8 cellular contexts compared by ENCODE assay signal in genomic region chr20:63863798-63864544, GRCh38. TPM values are rescaled to one million over a fixed set of nuclear protein-coding genes. Genes with fewer than 3 reads are reported as not detected.
DNase-seq lines count a peak whose midpoint lies in the region; ATAC-seq and TF ChIP-seq lines count a peak whose summit lies in the region.

No MANE protein-coding gene starts in this region.

- peak overlapping the region; percentile 25 for H3K9ac ChIP-seq in fibroblast of lung (ENCODE audit: insufficient read depth, low read length)

- H3K27me3 Mint-ChIP-seq in natural killer cell (ENCODE audit: low read depth in 2 of 2): no peaks in the 10 kb centered on the region

- H3K9me3 ChIP-seq in Panc1 (ENCODE audit: control insufficient read depth, insufficient read depth, low read depth, low read length) (no peaks in the 10 kb centered on the region), fibroblast of lung (ENCODE audit: control insufficient read depth, insufficient read depth, low read depth, low read length) (no peaks in the 10 kb centered on the region)

- peak overlapping the region; percentile 96 for H3K4me3 Mint-ChIP-seq in natural killer cell

- peaks cover 44% of the 10 kb centered on the region for H3K79me2 ChIP-seq in fibroblast of lung (ENCODE audit: control insufficient read depth, insufficient read depth, low read length)

- H3K4me3 ChIP-seq in Panc1 (ENCODE audit: low read depth in 2 of 2, low read length in 2 of 2) (peak overlapping the region; percentile 89 to 98), fibroblast of lung (replicated peaks in 1 of 4; ENCODE audit: control extremely low read depth in 1 of 4, insufficient read depth in 1 of 4, low read depth in 3 of 4, low read length in 4 of 4) (peak overlapping the region; percentile 84 to 97 (median 89))

- H3K27me3 ChIP-seq in Panc1 (ENCODE audit: control insufficient read depth, insufficient read depth, low read length) (no peaks in the 10 kb centered on the region), fibroblast of lung (ENCODE audit: control insufficient read depth, insufficient read depth, low read length) (no peaks in the 10 kb centered on the region)

- ATAC-seq in GM21360 (IDR thresholded peaks at IDR 0.05; ENCODE audit: unreplicated experiment) (peak; percentile 56), Panc1 (peak; percentile 50), natural killer cell (peak; percentile 70 to 85 (median 70))

- peak overlapping the region; percentile 6 for H2AFZ ChIP-seq in fibroblast of lung (ENCODE audit: low read length)

- H3K9me3 Mint-ChIP-seq in natural killer cell: no peaks in the 10 kb centered on the region

- no peaks in the 10 kb centered on the region for H3K36me3 Mint-ChIP-seq in natural killer cell

- in situ Hi-C loops in Panc1 (cut with HindIII; ENCODE audit: low pct_unique_long_range_greater_than_20kb, low sequenced_read_pairs): no loop called here

- peak overlapping the region; percentile 90 for H3K4me2 ChIP-seq in fibroblast of lung (ENCODE audit: extremely low read depth, insufficient read depth, low read length)

- H3K4me1 Mint-ChIP-seq in natural killer cell: peaks cover 26 to 38% of the 10 kb centered on the region in 2 donors

- H3K36me3 ChIP-seq in Panc1 (ENCODE audit: control insufficient read depth, insufficient read depth, low read length): peaks cover 3% of the 10 kb centered on the region; the same call in 1 of the 2 replicates
- peaks cover 18% of the 10 kb centered on the region for H3K36me3 ChIP-seq in fibroblast of lung (ENCODE audit: control insufficient read depth, insufficient read depth, low read length)

- intact Hi-C loops in Panc1 (cut with micrococcal nuclease; ENCODE audit: unreplicated experiment): no loop called here
- intact Hi-C loops in natural killer cell (cut with micrococcal nuclease): loop anchor here (2.0 kb wide), 1 partner anchor 325 kb away; no protein-coding TSS in a partner anchor

- POLR2A ChIA-PET in Panc1 (lab: Charles Lee): no interaction called here

- CTCF ChIA-PET in Panc1 (lab: Charles Lee): no interaction called here

- peak overlapping the region; percentile 84 for H3K27ac ChIP-seq in Panc1 (ENCODE audit: low read length)
- H3K27ac ChIP-seq in fibroblast of lung (ENCODE audit: insufficient read depth, low read length): peak overlapping the region; percentile 98

- no peaks in the 10 kb centered on the region for H4K20me1 ChIP-seq in fibroblast of lung (ENCODE audit: control insufficient read depth, extremely low read depth, insufficient read depth, low read length)

- H3K4me1 ChIP-seq in Panc1 (ENCODE audit: control insufficient read depth, insufficient read depth, low read length) (peaks cover 14% of the 10 kb centered on the region), fibroblast of lung (ENCODE audit: control insufficient read depth, extremely low read depth, insufficient read depth, low read length) (peaks cover 11% of the 10 kb centered on the region)

- peak; percentile 89 for DNase-seq in D341Med (ENCODE audit: low spot score)
- peak; percentile 93 for DNase-seq in HuH-7 (ENCODE audit: low spot score)
- DNase-seq in Panc1 (ENCODE audit: low read depth, low spot score): peak; percentile 54
- DNase-seq in activated T-helper 1 cell treated with Interleukin-2 at 50 U/mL for 16 hours (ENCODE audit: low read depth): peak; percentile 74
- DNase-seq in fibroblast of lung (ENCODE audit: low read depth in 2 of 2): peak; percentile 73 to 78
- peak; percentile 77 for DNase-seq in natural killer cell
- DNase-seq in stimulated activated naive CD4-positive, alpha-beta T cell (lab: John Stamatoyannopoulos, UW): peak; percentile 45 to 78 (median 71)

- TF ChIP-seq CTCF in Panc1 (IDR thresholded peaks at IDR 0.05): no peak; the same call in 1 of the 2 replicates
- TF ChIP-seq CTCF in fibroblast of lung (conservative IDR thresholded peaks at IDR 0.05 in 1 of 2, IDR thresholded peaks at IDR 0.05 in 1 of 2; ENCODE audit: low read depth in 1 of 2, low read length in 2 of 2): peak; percentile 57 to 67
- peak; percentile 68 for TF ChIP-seq CTCF in natural killer cell (IDR thresholded peaks at IDR 0.05)

- no TSS peak for BruUV-seq in Panc1 (replicated peaks; lab: Mats Ljungman, UMichigan)

- peak overlapping the region; percentile 91 to 95 for H3K27ac Mint-ChIP-seq in natural killer cell

RNA-seq across cellular contexts. Expression of gene TPD52L2, which starts 1.1 kb away (rescaled TPM):
- total RNA-seq in Panc1 (2021; ENCODE audit: unreplicated experiment) (113 TPM), fibroblast of lung (84.2 and 123 TPM in 2 replicates), natural killer cell (10 to 100 TPM; 36.8 to 47.2 (median 45.1) TPM)
- polyA plus RNA-seq in Panc1 (2012; ENCODE audit: insufficient read length): 128 TPM
- polyA plus RNA-seq in fibroblast of lung: 212 and 227 TPM in 2 replicates
- polyA plus RNA-seq in fibroblast of lung (2012): 165 and 182 TPM in 2 replicates
- polyA minus RNA-seq in fibroblast of lung (ENCODE audit: low replicate concordance): 169 and 179 TPM in 2 replicates

RNA-seq across cellular contexts. Expression of gene ABHD16B, which starts 2.7 kb away (rescaled TPM):
- total RNA-seq in Panc1 (2021; ENCODE audit: unreplicated experiment): not detected
- 2.2 TPM for polyA plus RNA-seq in Panc1 (2012; ENCODE audit: insufficient read length)
- total RNA-seq in fibroblast of lung: not detected in 2 replicates
- not detected in 2 replicates for polyA plus RNA-seq in fibroblast of lung
- not detected in 2 replicates for polyA plus RNA-seq in fibroblast of lung (2012)
- not detected in 2 replicates for polyA minus RNA-seq in fibroblast of lung (ENCODE audit: low replicate concordance)
- not detected for total RNA-seq in natural killer cell

RNA-seq across cellular contexts. Expression of gene DNAJC5, which starts 31.0 kb away (rescaled TPM):
- total RNA-seq in Panc1 (2021; ENCODE audit: unreplicated experiment) (59.5 TPM), fibroblast of lung (35.7 and 48.9 TPM in 2 replicates), natural killer cell (10 to 100 TPM; 27.5 to 45.1 (median 42.8) TPM)
- 53.2 TPM for polyA plus RNA-seq in Panc1 (2012; ENCODE audit: insufficient read length)
- 29.2 and 29.6 TPM in 2 replicates for polyA plus RNA-seq in fibroblast of lung
- polyA plus RNA-seq in fibroblast of lung (2012): 36.3 and 40.0 TPM in 2 replicates
- polyA minus RNA-seq in fibroblast of lung (ENCODE audit: low replicate concordance): 72.3 and 78.4 TPM in 2 replicates

RNA-seq across cellular contexts. Expression of gene ZBTB46, which starts 32.9 kb away (rescaled TPM):
- total RNA-seq in Panc1 (2021; ENCODE audit: unreplicated experiment) (15.2 TPM), fibroblast of lung (2.8 and 4.5 TPM in 2 replicates), natural killer cell (1 to 10 TPM; 1.1 TPM)
- polyA plus RNA-seq in Panc1 (2012; ENCODE audit: insufficient read length): 8.3 TPM
- polyA plus RNA-seq in fibroblast of lung: 0.53 and 0.96 TPM in 2 replicates
- polyA plus RNA-seq in fibroblast of lung (2012): 1.8 and 2.4 TPM in 2 replicates
- 2.1 and 5.1 TPM in 2 replicates for polyA minus RNA-seq in fibroblast of lung (ENCODE audit: low replicate concordance)

Comparison
In these comparisons a context has a peak if more than half of its experiments do, and no peak if none do; other contexts are left out.
1. Peak in every context shown above with its lines: DNase-seq, ATAC-seq, H3K4me3 ChIP-seq and H3K27ac ChIP-seq.